Comparison of ENCODE assay signal across 1 cellular context in the genomic region with DNA sequence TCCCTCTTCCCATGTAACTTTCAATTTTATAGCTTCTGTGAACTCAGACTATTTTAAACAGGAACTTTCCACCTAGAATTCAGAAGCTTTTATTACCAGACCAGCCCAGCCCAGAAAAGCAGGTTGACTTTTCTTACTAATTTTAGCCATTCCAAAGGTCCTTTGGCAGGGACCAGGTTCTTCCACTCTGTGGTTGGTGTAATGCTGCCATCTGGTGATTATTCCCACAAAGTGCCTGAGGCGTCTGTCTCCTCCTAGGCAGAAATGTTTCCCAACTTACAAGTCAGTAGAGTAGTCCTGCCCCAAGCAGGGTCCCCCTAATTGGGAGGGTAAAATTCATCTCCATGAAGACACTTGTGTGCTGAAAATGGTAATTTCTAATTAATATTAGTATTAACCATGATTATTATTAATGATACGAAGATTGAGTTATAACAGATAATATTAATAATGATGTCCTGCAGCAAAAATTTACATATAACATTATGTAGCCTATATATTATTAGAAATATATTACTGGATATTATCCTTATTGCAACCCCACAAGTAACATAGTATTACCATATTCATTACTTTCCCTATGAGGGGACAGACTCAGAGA.
TF ChIP-seq lines count a peak whose summit lies in the region.

No MANE protein-coding gene starts in this region.

TF ChIP-seq in HCT116, 20 proteins besides CTCF, POLR2A, EP300 and RAD21 (continued from another document):
- TF ChIP-seq, protein P1, sequence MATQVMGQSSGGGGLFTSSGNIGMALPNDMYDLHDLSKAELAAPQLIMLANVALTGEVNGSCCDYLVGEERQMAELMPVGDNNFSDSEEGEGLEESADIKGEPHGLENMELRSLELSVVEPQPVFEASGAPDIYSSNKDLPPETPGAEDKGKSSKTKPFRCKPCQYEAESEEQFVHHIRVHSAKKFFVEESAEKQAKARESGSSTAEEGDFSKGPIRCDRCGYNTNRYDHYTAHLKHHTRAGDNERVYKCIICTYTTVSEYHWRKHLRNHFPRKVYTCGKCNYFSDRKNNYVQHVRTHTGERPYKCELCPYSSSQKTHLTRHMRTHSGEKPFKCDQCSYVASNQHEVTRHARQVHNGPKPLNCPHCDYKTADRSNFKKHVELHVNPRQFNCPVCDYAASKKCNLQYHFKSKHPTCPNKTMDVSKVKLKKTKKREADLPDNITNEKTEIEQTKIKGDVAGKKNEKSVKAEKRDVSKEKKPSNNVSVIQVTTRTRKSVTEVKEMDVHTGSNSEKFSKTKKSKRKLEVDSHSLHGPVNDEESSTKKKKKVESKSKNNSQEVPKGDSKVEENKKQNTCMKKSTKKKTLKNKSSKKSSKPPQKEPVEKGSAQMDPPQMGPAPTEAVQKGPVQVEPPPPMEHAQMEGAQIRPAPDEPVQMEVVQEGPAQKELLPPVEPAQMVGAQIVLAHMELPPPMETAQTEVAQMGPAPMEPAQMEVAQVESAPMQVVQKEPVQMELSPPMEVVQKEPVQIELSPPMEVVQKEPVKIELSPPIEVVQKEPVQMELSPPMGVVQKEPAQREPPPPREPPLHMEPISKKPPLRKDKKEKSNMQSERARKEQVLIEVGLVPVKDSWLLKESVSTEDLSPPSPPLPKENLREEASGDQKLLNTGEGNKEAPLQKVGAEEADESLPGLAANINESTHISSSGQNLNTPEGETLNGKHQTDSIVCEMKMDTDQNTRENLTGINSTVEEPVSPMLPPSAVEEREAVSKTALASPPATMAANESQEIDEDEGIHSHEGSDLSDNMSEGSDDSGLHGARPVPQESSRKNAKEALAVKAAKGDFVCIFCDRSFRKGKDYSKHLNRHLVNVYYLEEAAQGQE (IDR thresholded peaks at IDR 0.05; ENCODE audit: low read depth), result no peak
TF ChIP-seq in HCT116: peak in this region for 0.
